1 cellular context compared by ENCODE assay signal in genomic region chr7:158394936-158395335, GRCh38.
TF ChIP-seq lines count a peak whose summit lies in the region.

No MANE protein-coding gene starts in this region.

TF ChIP-seq in H1, 55 proteins besides CTCF, POLR2A, EP300 and RAD21 (continued from another document):
- TF ChIP-seq CHD7 (IDR thresholded peaks at IDR 0.05; ENCODE audit: insufficient replicate concordance, low read length) (no peak), KDM5A (IDR thresholded peaks at IDR 0.05; ENCODE audit: low read length) (no peak), FOSL1 (IDR thresholded peaks at IDR 0.05; ENCODE audit: insufficient read depth, low read depth, low read length) (no peak)
TF ChIP-seq in H1: peak in this region for 4.
